ENCODE assay signal across 8 cellular contexts in genomic region chr6:156752666-156753301, GRCh38. TPM values are rescaled to one million over a fixed set of nuclear protein-coding genes. Genes with fewer than 3 reads are reported as not detected.
A peak's percentile ranks its signal among the peaks of the same experiment; 100 is the strongest.
DNase-seq lines count a peak whose midpoint lies in the region; ATAC-seq, FAIRE-seq and TF ChIP-seq lines count a peak whose summit lies in the region.

No MANE protein-coding gene starts in this region.

- CTCF ChIA-PET in K562 (lab: Yijun Ruan, JAX; ENCODE audit: low intra/inter-chr PET ratio) = no interaction called here

- H3K27ac ChIP-seq in K562 (ENCODE audit: extremely low read depth, low read depth, low read length) = no peak overlapping the region
- H3K27ac ChIP-seq in caudate nucleus (ENCODE audit: low read depth, low read length) = no peak overlapping the region

- H3K9me3 Mint-ChIP-seq in immature natural killer cell = peaks cover 0 to 4% (median 0%) of the 10 kb centered on the region in 6 donors

- H3K9me3 ChIP-seq in K562 (replicated peaks; ENCODE audit: control insufficient read depth, insufficient read depth, low read depth, low read length) = no peaks in the 10 kb centered on the region

- POLR2A ChIA-PET in K562 (lab: Yijun Ruan, JAX) = interaction anchor here (0.7 to 1.6 kb wide), 4 partner anchors 10 to 34 kb away, joined by 3 to 4 read pairs (median 3); partner anchors contain the start of gene ARID1B

- H4K20me1 ChIP-seq in K562 (replicated peaks; ENCODE audit: control insufficient read depth, insufficient read depth, low read length) = no peaks in the 10 kb centered on the region

- peaks cover 10 to 17% of the 10 kb centered on the region in 2 experiments; a peak in 4 of 5 replicates for H3K27me3 ChIP-seq in K562 (ENCODE audit: control insufficient read depth in 2 of 2, insufficient read depth in 2 of 2, low read length in 2 of 2)

- H3K79me2 ChIP-seq in K562 (ENCODE audit: control insufficient read depth, insufficient read depth, low read length) = no peaks in the 10 kb centered on the region

- no TSS peak for BruUV-seq in K562 (replicated peaks; lab: Mats Ljungman, UMichigan)

- WGBS in K562 (ENCODE audit: insufficient coverage, low coverage, missing lambda C conversion rate) = 9% methylated on average over 10 of the region's 10 CpGs

- peak; percentile 35 to 52 (median 41); a peak in 5 of 6 replicates for TF ChIP-seq CTCF in K562 (IDR thresholded peaks at IDR 0.05 in 2 of 3, conservative IDR thresholded peaks at IDR 0.05 in 1 of 3; ENCODE audit: insufficient read depth in 2 of 3, low read depth in 1 of 3, low read length in 3 of 3)

- 0 out of 5 replicates have a peak, but pooled peaks cover 0 to 3% of the 10 kb centered on the region in 2 experiments for H3K4me1 ChIP-seq in K562 (replicated peaks in 1 of 2; ENCODE audit: control insufficient read depth in 2 of 2, insufficient read depth in 2 of 2, low read length in 2 of 2)

- no peak for TF ChIP-seq EP300 in K562 (IDR thresholded peaks at IDR 0.05; ENCODE audit: low read length)

- ATAC-seq in GM19023 (IDR thresholded peaks at IDR 0.05; ENCODE audit: unreplicated experiment) (peak; percentile 67), HG03108 (IDR thresholded peaks at IDR 0.05; ENCODE audit: unreplicated experiment) (peak; percentile 82), K562 (peak; percentile 76)

- H3K4me2 ChIP-seq in K562 (ENCODE audit: insufficient read depth, low read length) = no peak overlapping the region

- TF ChIP-seq RAD21 in K562 (CRISPR knock-in tag; conservative IDR thresholded peaks at IDR 0.05 in 1 of 2, IDR thresholded peaks at IDR 0.05 in 1 of 2) = peak in 1 of 2 experiments; percentile 41; a peak in 2 of 4 replicates

- peak overlapping the region in 1 of 2 experiments; percentile 72; a peak in 1 of 4 replicates for H3K9ac ChIP-seq in K562 (ENCODE audit: insufficient read depth in 1 of 2, low read depth in 2 of 2, low read length in 2 of 2)

- FAIRE-seq in K562 (lab: Jason Lieb, UNC) = no peak

- peaks cover 3 to 4% (median 4%) of the 10 kb centered on the region in 3 donors for H3K27me3 Mint-ChIP-seq in immature natural killer cell (ENCODE audit: low read depth in 3 of 3)

- no peaks in the 10 kb centered on the region for H3K4me1 Mint-ChIP-seq in immature natural killer cell

- H3K36me3 ChIP-seq in K562 (ENCODE audit: control insufficient read depth, insufficient read depth, low read length) = no peaks in the 10 kb centered on the region

- H2AFZ ChIP-seq in K562 (ENCODE audit: low read depth, low read length) = no peak overlapping the region

- DNase-seq in K562 (ENCODE audit: extremely low read depth in 1 of 4, low spot score in 3 of 4) (peak in 1 of 4 experiments; percentile 21), renal cortical epithelial cell (ENCODE audit: low read depth) (peak; percentile 68), caudate nucleus (lab: John Stamatoyannopoulos, UW) (no peak), GOT3 (lab: John Stamatoyannopoulos, UW) (no peak), immature natural killer cell (no peak), SK-N-DZ (ENCODE audit: low spot score) (no peak)

- no peaks in the 10 kb centered on the region for H3K36me3 Mint-ChIP-seq in immature natural killer cell

- no peak overlapping the region for H3K4me3 ChIP-seq in K562

- H3K27ac Mint-ChIP-seq in immature natural killer cell = no peak overlapping the region

- in situ Hi-C loops in K562 (cut with MboI) = no loop called here

- H3K9me1 ChIP-seq in K562 (ENCODE audit: control insufficient read depth, insufficient read depth, low read length) = no peaks in the 10 kb centered on the region

- no peak for TF ChIP-seq POLR2A in K562 (conservative IDR thresholded peaks at IDR 0.05)

- intact Hi-C loops in K562 (cut with micrococcal nuclease) = no loop called here

- no peak overlapping the region for H3K4me3 Mint-ChIP-seq in immature natural killer cell

TF ChIP-seq in K562, 482 proteins besides CTCF, POLR2A, EP300 and RAD21:
- TF ChIP-seq FOXA1 (IDR thresholded peaks at IDR 0.05; ENCODE audit: borderline replicate concordance) (no peak), FOXA3 (CRISPR knock-in tag; conservative IDR thresholded peaks at IDR 0.05 in 1 of 2, IDR thresholded peaks at IDR 0.05 in 1 of 2) (peak in 1 of 2 experiments; percentile 53; a peak in 2 of 4 replicates)

RNA-seq across cellular contexts. Expression of gene ARID1B, which starts 24.4 kb away (rescaled TPM):
- total RNA-seq in K562 (2011; cell fraction: chromatin; rRNA removed; ENCODE audit: low replicate concordance) = 166 and 348 TPM in 2 replicates
- total RNA-seq in K562 (2011; cell fraction: nucleolus; rRNA removed) = 89.6 and 106 TPM in 2 replicates
- total RNA-seq in K562 (2011; cell fraction: nucleoplasm; rRNA removed) = 226 and 418 TPM in 2 replicates
- 19.3 and 21.3 TPM in 2 replicates for total RNA-seq in K562 (2014; rRNA removed)
- 32.9 and 37.6 TPM in 2 replicates for total RNA-seq in K562 (2014; rRNA removed; fragmentation: Illumina TruSeq; extraction: Trizol)
- 33.7 and 34.3 TPM in 2 replicates for total RNA-seq in K562 (2015; rRNA removed; fragmentation: Illumina TruSeq; extraction: Trizol)
- total RNA-seq in K562 (2021) = 48.6 and 50.5 TPM in 2 replicates
- polyA plus RNA-seq in K562 (2011; rRNA removed) = 20.5 and 20.7 TPM in 2 replicates
- 16.9 and 20.5 TPM in 2 replicates for polyA plus RNA-seq in K562 (2011; cell fraction: cytosol; rRNA removed)
- polyA plus RNA-seq in K562 (2011; cell fraction: nucleus; rRNA removed) = 46.8 and 68.6 TPM in 2 replicates
- 25.9 and 27.1 TPM in 2 replicates for polyA plus RNA-seq in K562 (2012)
- polyA plus RNA-seq in K562 (2014; fragmentation: Illumina TruSeq; extraction: Trizol) = 26.2 and 30.1 TPM in 2 replicates
- polyA plus RNA-seq in K562 (2014; fragmentation: Nextera tagmentation; extraction: Ambion mirVana) = 10 to 100 TPM; 12.5 to 25.8 TPM
- 21.8 and 22.3 TPM in 2 replicates for polyA plus RNA-seq in K562 (2014; rRNA removed)
- 81.8 and 86.3 TPM in 2 replicates for polyA minus RNA-seq in K562 (2011; rRNA and poly(A)+ RNA removed)
- polyA minus RNA-seq in K562 (2011; cell fraction: cytosol; rRNA and poly(A)+ RNA removed) = 64.9 and 82.5 TPM in 2 replicates
- 157 and 175 TPM in 2 replicates for polyA minus RNA-seq in K562 (2011; cell fraction: nucleus; rRNA and poly(A)+ RNA removed)
- total RNA-seq in renal cortical epithelial cell = 16.7 and 75.8 TPM in 2 replicates
- polyA plus RNA-seq in immature natural killer cell = 10 to 100 TPM in 1 of 3 donors, 1 to 10 TPM in 2; 7.6 to 18.1 (median 8.7) TPM
- 20.0 and 22.4 TPM in 2 replicates for polyA plus RNA-seq in SK-N-DZ (2014; cell fraction: cytosol; rRNA removed)
- polyA plus RNA-seq in SK-N-DZ (2014; cell fraction: nucleus; rRNA removed) = 19.8 and 26.1 TPM in 2 replicates
